12 cellular contexts compared by ENCODE assay signal in genomic region chr10:101995451-101996063, GRCh38.
DNase-seq lines count a peak whose midpoint lies in the region; ATAC-seq and TF ChIP-seq lines count a peak whose summit lies in the region.
"Had no signal": no experiment of that assay in that cellular context is flagged by ENCODE, and none has a peak within 500 bp of the region (broad histone marks: within the 10 kb centered on the region; RNA-seq: fewer than 3 reads in every experiment).

No MANE protein-coding gene starts in this region.

- CTCF ChIA-PET in SK-N-SH (lab: Yijun Ruan, JAX) = interaction anchor here (1.2 to 2.7 kb wide), 7 partner anchors 14 to 215 kb away, joined by 3 to 15 read pairs (median 4); partner anchors contain the start of gene KCNIP2

- H3F3A ChIP-seq in SK-N-SH (replicated peaks; ENCODE audit: insufficient read depth) = no peaks in the 10 kb centered on the region

- H3K27me3 ChIP-seq in SK-N-SH (ENCODE audit: insufficient read depth) (no peaks in the 10 kb centered on the region), WERI-Rb-1 (ENCODE audit: insufficient read depth, low read depth, severe bottlenecking) (no peaks in the 10 kb centered on the region), subcutaneous abdominal adipose tissue (ENCODE audit: control insufficient read depth in 5 of 5, insufficient read depth in 4 of 5, low read length in 5 of 5) (no peaks in the 10 kb centered on the region)

- H3K4me1 ChIP-seq in SK-N-SH (ENCODE audit: control insufficient read depth in 1 of 2, insufficient read depth in 2 of 2, low read depth in 1 of 2, low read length in 1 of 2) (peaks cover 0 to 3% of the 10 kb centered on the region in 2 experiments; a peak in 1 of 4 replicates), subcutaneous abdominal adipose tissue (ENCODE audit: control insufficient read depth in 5 of 5, insufficient read depth in 5 of 5, low read length in 5 of 5) (peaks cover 0 to 39% (median 16%) of the 10 kb centered on the region in 5 donors)

- no peaks in the 10 kb centered on the region for H4K20me1 ChIP-seq in SK-N-SH (ENCODE audit: insufficient read depth)

- in situ Hi-C loops in KBM-7 (cut with MboI; ENCODE audit: low pct_unique_long_range_greater_than_20kb, low sequenced_read_pairs) = no loop called here

- no peak for TF ChIP-seq RAD21 in SK-N-SH (IDR thresholded peaks at IDR 0.05; ENCODE audit: low read length)

- no peaks in the 10 kb centered on the region for H3K9me2 ChIP-seq in SK-N-SH

- H3K36me3 ChIP-seq in SK-N-SH (replicated peaks in 1 of 2; ENCODE audit: control insufficient read depth in 1 of 2, insufficient read depth in 2 of 2, low read length in 1 of 2) = peaks cover 28 to 31% of the 10 kb centered on the region in 2 experiments
- H3K36me3 ChIP-seq in WERI-Rb-1 = peaks cover 29% of the 10 kb centered on the region
- H3K36me3 ChIP-seq in subcutaneous abdominal adipose tissue (ENCODE audit: control insufficient read depth in 5 of 5, insufficient read depth in 5 of 5, low read length in 5 of 5) = peaks cover 17 to 41% (median 28%) of the 10 kb centered on the region in 5 donors

- no peaks in the 10 kb centered on the region for H3K79me2 ChIP-seq in SK-N-SH (ENCODE audit: insufficient read depth)

- peak; percentile 71 for ATAC-seq in SK-N-SH treated with all-trans-retinoic acid at 6 μM for 48 hours
- no peak for ATAC-seq in GM19397 (IDR thresholded peaks at IDR 0.05; ENCODE audit: unreplicated experiment)

- POLR2A ChIA-PET in SK-N-SH (lab: Yijun Ruan, JAX) = no interaction called here

- DNase-seq in SK-N-SH = no peak
- DNase-seq in WERI-Rb-1 = no peak
- DNase-seq in kidney glomerular epithelial cell (lab: John Stamatoyannopoulos, UW) = peak; percentile 32
- no peak for DNase-seq in KBM-7
- DNase-seq in NCI-H2029 (lab: John Stamatoyannopoulos, UW) = no peak
- DNase-seq: activated CD4-positive, alpha-beta T cell treated with anti-CD3 and anti-CD28 coated beads for 4 hours; activated naive CD4-positive, alpha-beta T cell; NCI-H1930 had no signal

- H3K9me3 ChIP-seq in SK-N-SH (no peaks in the 10 kb centered on the region), WERI-Rb-1 (ENCODE audit: severe bottlenecking) (no peaks in the 10 kb centered on the region), subcutaneous abdominal adipose tissue (ENCODE audit: control insufficient read depth in 5 of 5, low read length in 5 of 5) (no peaks in the 10 kb centered on the region)

- H2AFZ ChIP-seq in SK-N-SH (ENCODE audit: low read depth) = no peak overlapping the region

- H3K4me2 ChIP-seq in SK-N-SH = no peak overlapping the region

- no peak overlapping the region for H3K27ac ChIP-seq in SK-N-SH (ENCODE audit: low read depth in 2 of 2, low read length in 1 of 2)
- peak overlapping the region; percentile 25; the same call in 1 of the 2 replicates for H3K27ac ChIP-seq in WERI-Rb-1
- H3K27ac ChIP-seq in subcutaneous abdominal adipose tissue (ENCODE audit: low read depth, low read length) = peak overlapping the region; percentile 94
- H3K27ac ChIP-seq: 22Rv1 had no signal

- WGBS in SK-N-SH (ENCODE audit: low lambda C conversion rate) = 68% methylated on average over 1 of the region's 1 CpG

- H3K4me3 ChIP-seq in SK-N-SH (ENCODE audit: low read depth in 2 of 2, low read length in 1 of 2) (no peak overlapping the region), WERI-Rb-1 (ENCODE audit: low read depth, low read length) (no peak overlapping the region), subcutaneous abdominal adipose tissue (ENCODE audit: low read depth in 1 of 5, low read length in 5 of 5) (no peak overlapping the region)

- TF ChIP-seq CTCF in SK-N-SH (IDR thresholded peaks at IDR 0.05) (no peak), WERI-Rb-1 (IDR thresholded peaks at IDR 0.05; ENCODE audit: low read depth, low read length) (no peak)

- H3K9ac ChIP-seq in SK-N-SH = no peak overlapping the region
- H3K9ac ChIP-seq in subcutaneous abdominal adipose tissue (ENCODE audit: low read length in 5 of 5) = peak overlapping the region in 2 of 5 donors; percentile 1 to 31

- TF ChIP-seq EP300 in SK-N-SH (IDR thresholded peaks at IDR 0.05; ENCODE audit: borderline replicate concordance in 1 of 2, low read depth in 1 of 2, low read length in 1 of 2) = no peak

TF ChIP-seq in SK-N-SH treated with all-trans-retinoic acid at 6 μM for 48 hours, 23 proteins besides CTCF, POLR2A, EP300 and RAD21:
- TF ChIP-seq ZNF565 (CRISPR knock-in tag; conservative IDR thresholded peaks at IDR 0.05; ENCODE audit: low read depth) = no peak
TF ChIP-seq in SK-N-SH treated with all-trans-retinoic acid at 6 μM for 48 hours: peak in this region for 0.

TF ChIP-seq in SK-N-SH, 30 proteins besides CTCF, POLR2A, EP300 and RAD21:
- TF ChIP-seq TAF1 (IDR thresholded peaks at IDR 0.05; ENCODE audit: borderline replicate concordance, low read depth, low read length) = no peak
- TF ChIP-seq IRF3 (IDR thresholded peaks at IDR 0.05; ENCODE audit: low read depth, low read length) = no peak
- TF ChIP-seq NRF1 (IDR thresholded peaks at IDR 0.05; ENCODE audit: low read depth, low read length) = no peak
- no peak; the same call in 1 of the 2 replicates for TF ChIP-seq PBX3 (IDR thresholded peaks at IDR 0.05)
- no peak for TF ChIP-seq MXI1 (IDR thresholded peaks at IDR 0.05; ENCODE audit: low read depth, low read length)
- no peak for TF ChIP-seq YY1 (IDR thresholded peaks at IDR 0.05; ENCODE audit: low read depth)
- no peak for TF ChIP-seq FOXM1 (IDR thresholded peaks at IDR 0.05; ENCODE audit: low read depth)
- TF ChIP-seq RCOR1 (IDR thresholded peaks at IDR 0.05; ENCODE audit: low read length) = no peak
- no peak for TF ChIP-seq MAX (IDR thresholded peaks at IDR 0.05; ENCODE audit: low read depth)
- no peak for TF ChIP-seq POLR2AphosphoS5 (IDR thresholded peaks at IDR 0.05; ENCODE audit: low read depth, low read length)
- no peak for TF ChIP-seq USF1 (IDR thresholded peaks at IDR 0.05; ENCODE audit: borderline replicate concordance, low read depth)

Comparison
In these comparisons a context has a peak if more than half of its experiments do, and no peak if none do; other contexts are left out.
1. H3K27ac ChIP-seq: peak in WERI-Rb-1 (single experiment) and subcutaneous abdominal adipose tissue (single experiment); none in SK-N-SH (0 of 2).